2 cellular contexts compared by ENCODE assay signal in the genomic region with DNA sequence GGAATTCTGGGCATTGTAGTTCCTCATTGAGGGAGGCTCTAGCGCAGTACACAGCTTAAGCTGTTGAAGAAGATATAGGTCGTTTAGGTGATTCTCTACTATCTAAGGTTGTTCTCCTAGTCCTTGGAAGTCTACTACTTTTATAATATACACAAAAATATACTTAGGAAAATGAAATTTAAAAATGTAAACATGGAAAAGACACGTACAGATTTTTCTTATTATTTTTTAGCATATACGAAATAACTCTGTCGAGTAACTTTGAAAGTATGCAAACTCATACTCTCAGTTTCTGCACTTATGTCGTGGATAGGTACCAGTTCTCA.
TF ChIP-seq lines count a peak whose summit lies in the region.

No MANE protein-coding gene starts in this region.

TF ChIP-seq in HCT116, 20 proteins besides CTCF, POLR2A, EP300 and RAD21:
- no peak for TF ChIP-seq FOSL1 (IDR thresholded peaks at IDR 0.05; ENCODE audit: low read depth)
- no peak for TF ChIP-seq JUND (IDR thresholded peaks at IDR 0.05)
- no peak for TF ChIP-seq EZH2phosphoT487 (IDR thresholded peaks at IDR 0.05; ENCODE audit: borderline replicate concordance)
- TF ChIP-seq ZNF274 (IDR thresholded peaks at IDR 0.05; ENCODE audit: low read depth, low read length): no peak
- TF ChIP-seq SRF (IDR thresholded peaks at IDR 0.05; ENCODE audit: low read depth): 0 out of 2 replicates have a peak, but pooled peaks have one; percentile 36
- TF ChIP-seq SP1 (IDR thresholded peaks at IDR 0.05; ENCODE audit: low read depth): no peak
- no peak for TF ChIP-seq TCF7L2 (IDR thresholded peaks at IDR 0.05; ENCODE audit: borderline replicate concordance, extremely low read depth, insufficient read depth, insufficient read length)
- TF ChIP-seq CBX3 (IDR thresholded peaks at IDR 0.05; ENCODE audit: low read depth): peak; percentile 9; the same call in 1 of the 2 replicates
- no peak for TF ChIP-seq ATF3 (IDR thresholded peaks at IDR 0.05)
- TF ChIP-seq, protein P1, sequence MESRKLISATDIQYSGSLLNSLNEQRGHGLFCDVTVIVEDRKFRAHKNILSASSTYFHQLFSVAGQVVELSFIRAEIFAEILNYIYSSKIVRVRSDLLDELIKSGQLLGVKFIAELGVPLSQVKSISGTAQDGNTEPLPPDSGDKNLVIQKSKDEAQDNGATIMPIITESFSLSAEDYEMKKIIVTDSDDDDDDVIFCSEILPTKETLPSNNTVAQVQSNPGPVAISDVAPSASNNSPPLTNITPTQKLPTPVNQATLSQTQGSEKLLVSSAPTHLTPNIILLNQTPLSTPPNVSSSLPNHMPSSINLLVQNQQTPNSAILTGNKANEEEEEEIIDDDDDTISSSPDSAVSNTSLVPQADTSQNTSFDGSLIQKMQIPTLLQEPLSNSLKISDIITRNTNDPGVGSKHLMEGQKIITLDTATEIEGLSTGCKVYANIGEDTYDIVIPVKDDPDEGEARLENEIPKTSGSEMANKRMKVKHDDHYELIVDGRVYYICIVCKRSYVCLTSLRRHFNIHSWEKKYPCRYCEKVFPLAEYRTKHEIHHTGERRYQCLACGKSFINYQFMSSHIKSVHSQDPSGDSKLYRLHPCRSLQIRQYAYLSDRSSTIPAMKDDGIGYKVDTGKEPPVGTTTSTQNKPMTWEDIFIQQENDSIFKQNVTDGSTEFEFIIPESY (IDR thresholded peaks at IDR 0.05; ENCODE audit: extremely low read depth, insufficient replicate concordance, low read length): no peak
- no peak for TF ChIP-seq CEBPB (IDR thresholded peaks at IDR 0.05; ENCODE audit: low read depth)
- no peak for TF ChIP-seq ELF1 (IDR thresholded peaks at IDR 0.05; ENCODE audit: borderline replicate concordance, low read depth)
- TF ChIP-seq MAX (IDR thresholded peaks at IDR 0.05): no peak
- TF ChIP-seq EZH2 (IDR thresholded peaks at IDR 0.05): no peak
- TF ChIP-seq REST (IDR thresholded peaks at IDR 0.05; ENCODE audit: low read depth): no peak
- no peak for TF ChIP-seq EGR1 (IDR thresholded peaks at IDR 0.05; ENCODE audit: low read depth)
- no peak for TF ChIP-seq YY1 (IDR thresholded peaks at IDR 0.05; ENCODE audit: extremely low read depth, insufficient replicate concordance, low read depth, low read length)
- TF ChIP-seq POLR2AphosphoS5 (IDR thresholded peaks at IDR 0.05; ENCODE audit: low read depth, low read length): no peak
- TF ChIP-seq SIN3A (IDR thresholded peaks at IDR 0.05; ENCODE audit: low read depth): peak; percentile 54
- TF ChIP-seq ZFX (IDR thresholded peaks at IDR 0.05): no peak

TF ChIP-seq in GM12878, 131 proteins besides CTCF, POLR2A, EP300 and RAD21:
- TF ChIP-seq KLF5 (IDR thresholded peaks at IDR 0.05; ENCODE audit: partially characterized antibody) (peak; percentile 8), TCF12 (IDR thresholded peaks at IDR 0.05; ENCODE audit: low read depth, low read length) (no peak), BHLHE40 (IDR thresholded peaks at IDR 0.05; ENCODE audit: borderline replicate concordance in 1 of 2, low read depth in 2 of 2, low read length in 1 of 2) (no peak), SKIL (IDR thresholded peaks at IDR 0.05; ENCODE audit: low read depth, poor library complexity, severe bottlenecking) (no peak)
TF ChIP-seq in GM12878: peak in this region for 1.
